In the genomic region with DNA sequence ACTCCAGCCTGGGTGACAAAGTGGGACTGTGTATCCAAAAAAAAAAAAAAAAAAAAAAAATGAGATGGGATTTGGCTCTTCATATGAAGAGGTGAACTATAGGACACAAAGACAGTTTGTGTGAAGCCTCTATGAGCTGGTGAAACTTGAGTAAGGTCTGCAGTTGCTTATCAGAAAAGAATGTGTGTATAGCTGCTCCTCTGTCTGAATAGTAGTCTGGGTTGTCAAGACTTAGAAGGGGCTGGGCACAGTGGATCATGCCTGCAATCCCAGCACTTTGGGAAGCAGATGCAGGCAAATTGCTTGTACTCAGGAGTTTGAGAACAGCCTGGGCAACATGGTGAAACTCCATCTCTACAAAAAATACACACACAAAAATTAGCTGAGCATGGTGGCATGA, we compare ENCODE assay signal across 15 cellular contexts.
DNase-seq lines count a peak whose midpoint lies in the region; ATAC-seq, FAIRE-seq and TF ChIP-seq lines count a peak whose summit lies in the region.
"Had no signal": no experiment of that assay in that cellular context is flagged by ENCODE, and none has a peak within 500 bp of the region (broad histone marks: within the 10 kb centered on the region; RNA-seq: fewer than 3 reads in every experiment).

No MANE protein-coding gene starts in this region.

- TF ChIP-seq POLR2A in IMR-90 (IDR thresholded peaks at IDR 0.05; ENCODE audit: low read depth, low read length) (no peak), GM12892 (IDR thresholded peaks at IDR 0.05; ENCODE audit: low read depth, low read length) (no peak)

- H2BK20ac ChIP-seq in IMR-90 (ENCODE audit: low read depth, low read length): 0 out of 2 replicates have a peak overlapping the region, but pooled peaks have one; percentile 24

- ATAC-seq in IMR-90 (ENCODE audit: low read depth) (peak; percentile 46; the same call in 1 of the 2 replicates), HG02884 (IDR thresholded peaks at IDR 0.05; ENCODE audit: unreplicated experiment) (no peak), right cardiac atrium (no peak)

- peaks cover 3% of the 10 kb centered on the region for H3K9me3 ChIP-seq in IMR-90 (ENCODE audit: control insufficient read depth, insufficient read depth, low read length)
- no peaks in the 10 kb centered on the region for H3K9me3 ChIP-seq in right cardiac atrium (ENCODE audit: control insufficient read depth, low read length)
- H3K9me3 ChIP-seq: BLaER1, HAP-1 had no signal

- in situ Hi-C loops in IMR-90 (cut with MboI; ENCODE audit: low sequenced_read_pairs) (loop anchor here (25.0 kb wide), 1 partner anchor 513 kb away; no protein-coding TSS in a partner anchor), astrocyte of the spinal cord (cut with HindIII; ENCODE audit: low sequenced_read_pairs) (no loop called here)

- no peak overlapping the region for H2AK9ac ChIP-seq in IMR-90 (replicated peaks; ENCODE audit: low read depth, low read length, poor library complexity)

- H3K27me3 ChIP-seq in IMR-90 (ENCODE audit: control insufficient read depth, insufficient read depth, low read length) (no peaks in the 10 kb centered on the region), right cardiac atrium (ENCODE audit: control insufficient read depth, insufficient read depth) (no peaks in the 10 kb centered on the region)
- H3K27me3 ChIP-seq: BLaER1 had no signal

- H3K27ac ChIP-seq in IMR-90 (ENCODE audit: insufficient read depth, low read length): no peak overlapping the region
- H3K27ac ChIP-seq in caudate nucleus (ENCODE audit: low read depth, low read length): no peak overlapping the region
- H3K27ac ChIP-seq in right cardiac atrium (ENCODE audit: low read length): no peak overlapping the region
- H3K27ac ChIP-seq: BLaER1 had no signal

- dilution Hi-C loops in IMR-90 (cut with HindIII; ENCODE audit: low sequenced_read_pairs, unreplicated experiment): no loop called here

- no TSS peak for BruUV-seq in IMR-90 (replicated peaks; lab: Mats Ljungman, UMichigan)

- POLR2A ChIA-PET in IMR-90 (lab: Charles Lee; ENCODE audit: unreplicated experiment): no interaction called here

- CTCF ChIA-PET in IMR-90 (lab: Yijun Ruan, JAX): no interaction called here

- H4K20me1 ChIP-seq in IMR-90 (ENCODE audit: insufficient read depth, low read length): no peaks in the 10 kb centered on the region
- H4K20me1 ChIP-seq: BLaER1 had no signal

- H3K4ac ChIP-seq in IMR-90 (ENCODE audit: low read depth, low read length): no peak overlapping the region

- no peak overlapping the region for H4K91ac ChIP-seq in IMR-90 (ENCODE audit: insufficient read depth, low read depth, low read length)

- H2BK15ac ChIP-seq in IMR-90 (ENCODE audit: low read depth, low read length): no peak overlapping the region

- H3K14ac ChIP-seq in IMR-90 (replicated peaks; ENCODE audit: low read depth, low read length): no peak overlapping the region

- no peak overlapping the region for H3K18ac ChIP-seq in IMR-90 (ENCODE audit: low read depth, low read length)

- H3K9me1 ChIP-seq in IMR-90 (ENCODE audit: insufficient read depth, low read length): no peaks in the 10 kb centered on the region

- H3K4me2 ChIP-seq in IMR-90 (ENCODE audit: low read depth, low read length): no peak overlapping the region
- H3K4me2 ChIP-seq: BLaER1 had no signal

- H3K4me3 ChIP-seq in IMR-90 (ENCODE audit: insufficient read depth, low read depth, low read length) (no peak overlapping the region), astrocyte of the spinal cord (ENCODE audit: low read depth, low read length) (no peak overlapping the region), right cardiac atrium (ENCODE audit: low read length) (no peak overlapping the region)
- H3K4me3 ChIP-seq: BLaER1, HAP-1 had no signal

- no peak overlapping the region for H4K5ac ChIP-seq in IMR-90 (ENCODE audit: low read depth, low read length)

- TF ChIP-seq CTCF in AG09319 (IDR thresholded peaks at IDR 0.05; ENCODE audit: low read depth, low read length) (no peak), IMR-90 (conservative IDR thresholded peaks at IDR 0.05; ENCODE audit: low read depth, low read length) (no peak), astrocyte of the spinal cord (IDR thresholded peaks at IDR 0.05; ENCODE audit: low read depth, low read length) (no peak)

- 0 out of 2 replicates have a peak overlapping the region, but pooled peaks have one; percentile 15 for H2BK120ac ChIP-seq in IMR-90 (ENCODE audit: low read depth, low read length)

- no peak for FAIRE-seq in GM12892 (lab: Jason Lieb, UNC)

- no peak overlapping the region for H3K56ac ChIP-seq in IMR-90 (ENCODE audit: extremely low read depth, insufficient read depth, low read length)

- H3K23ac ChIP-seq in IMR-90 (ENCODE audit: low read depth, low read length): no peak overlapping the region

- no peak overlapping the region for H2BK5ac ChIP-seq in IMR-90 (ENCODE audit: low read depth, low read length, poor library complexity, severe bottlenecking)

- no peak overlapping the region for H3K9ac ChIP-seq in IMR-90 (ENCODE audit: low read depth, low read length)
- H3K9ac ChIP-seq: BLaER1 had no signal

- 0 out of 2 replicates have a peak, but pooled peaks cover 2% of the 10 kb centered on the region for H3K4me1 ChIP-seq in IMR-90 (ENCODE audit: control insufficient read depth, insufficient read depth, low read length)
- no peaks in the 10 kb centered on the region for H3K4me1 ChIP-seq in right cardiac atrium (ENCODE audit: control insufficient read depth, insufficient read depth, low read length)
- H3K4me1 ChIP-seq: BLaER1, HAP-1 had no signal

- intact Hi-C loops in IMR-90 (cut with micrococcal nuclease): no loop called here
- intact Hi-C loops in right cardiac atrium (cut with DNase I): no loop called here

- no peak overlapping the region for H4K8ac ChIP-seq in IMR-90 (ENCODE audit: low read depth in 2 of 2, low read length in 2 of 2)

- no peaks in the 10 kb centered on the region for H3K36me3 ChIP-seq in IMR-90 (ENCODE audit: control insufficient read depth, insufficient read depth, low read length)
- H3K36me3 ChIP-seq: BLaER1, HAP-1 had no signal

- H2AK5ac ChIP-seq in IMR-90 (ENCODE audit: low read depth, low read length): no peak overlapping the region

- no peak overlapping the region for H2AFZ ChIP-seq in IMR-90 (replicated peaks; ENCODE audit: low read length, poor library complexity)

- no peaks in the 10 kb centered on the region for H3K79me1 ChIP-seq in IMR-90 (ENCODE audit: low read depth in 1 of 2, low read length in 2 of 2)

- DNase-seq in AG09319 (ENCODE audit: extremely low read depth, low read depth) (peak; percentile 5), IMR-90 (peak; percentile 64), astrocyte of the spinal cord (ENCODE audit: low read depth, low spot score) (peak; percentile 16), iris pigment epithelial cell (ENCODE audit: low read depth) (peak; percentile 61), caudate nucleus (lab: John Stamatoyannopoulos, UW) (no peak), GM12892 (ENCODE audit: insufficient read length) (no peak), right cardiac atrium (no peak)
- DNase-seq: ACHN; AML-193; CD8-positive, alpha-beta memory T cell; DMS53; KBM-7 had no signal

- no peak for TF ChIP-seq RAD21 in IMR-90 (IDR thresholded peaks at IDR 0.05; ENCODE audit: low read length)

TF ChIP-seq in IMR-90, 13 proteins besides CTCF, POLR2A, EP300 and RAD21:
- TF ChIP-seq, protein P1, sequence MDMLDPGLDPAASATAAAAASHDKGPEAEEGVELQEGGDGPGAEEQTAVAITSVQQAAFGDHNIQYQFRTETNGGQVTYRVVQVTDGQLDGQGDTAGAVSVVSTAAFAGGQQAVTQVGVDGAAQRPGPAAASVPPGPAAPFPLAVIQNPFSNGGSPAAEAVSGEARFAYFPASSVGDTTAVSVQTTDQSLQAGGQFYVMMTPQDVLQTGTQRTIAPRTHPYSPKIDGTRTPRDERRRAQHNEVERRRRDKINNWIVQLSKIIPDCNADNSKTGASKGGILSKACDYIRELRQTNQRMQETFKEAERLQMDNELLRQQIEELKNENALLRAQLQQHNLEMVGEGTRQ (IDR thresholded peaks at IDR 0.05; ENCODE audit: low read depth, low read length): no peak
- TF ChIP-seq SMC3 (IDR thresholded peaks at IDR 0.05; ENCODE audit: low read depth, low read length) (no peak), MXI1 (IDR thresholded peaks at IDR 0.05; ENCODE audit: borderline replicate concordance, low read depth, low read length) (no peak)
TF ChIP-seq in IMR-90: peak in this region for 0.

Comparison
In these comparisons a context has a peak if more than half of its experiments do, and no peak if none do; other contexts are left out.
1. DNase-seq: peak in AG09319 (single experiment), IMR-90 (single experiment), astrocyte of the spinal cord (single experiment) and iris pigment epithelial cell (single experiment); none in caudate nucleus (0 of 61), GM12892 (single experiment) and right cardiac atrium (0 of 3).